In genomic region chr1:95118019-95118499, GRCh38 we compare ENCODE assay signal across 8 cellular contexts. TPM values are rescaled to one million over a fixed set of nuclear protein-coding genes. Genes with fewer than 3 reads are reported as not detected.
DNase-seq lines count a peak whose midpoint lies in the region; ATAC-seq and TF ChIP-seq lines count a peak whose summit lies in the region.

No MANE protein-coding gene starts in this region.

- intact Hi-C loops in dendritic cell treated with granulocyte-macrophage colony-stimulating factor and Interleukin-4, amounts not matched to agents 40 ng/mL and 50 ng/mL, for 4 days (cut with micrococcal nuclease) = no loop called here
- intact Hi-C loops in mucosa of descending colon (cut with DNase I, micrococcal nuclease) (no loop called here), uterus (cut with DNase I; ENCODE audit: low total_unique reads) (loop anchor here (5.0 kb wide), 1 partner anchor 114 kb away; the partner anchor contains the start of gene RWDD3)

- peak overlapping the region; percentile 67 for H3K4me3 ChIP-seq in mucosa of descending colon
- H3K4me3 ChIP-seq in uterus = peak overlapping the region; percentile 44 to 84

- H3K9me3 Mint-ChIP-seq in dendritic cell treated with granulocyte-macrophage colony-stimulating factor and Interleukin-4, amounts not matched to agents 40 ng/mL and 50 ng/mL, for 4 days = no peaks in the 10 kb centered on the region

- H3K27ac Mint-ChIP-seq in dendritic cell treated with granulocyte-macrophage colony-stimulating factor and Interleukin-4, amounts not matched to agents 40 ng/mL and 50 ng/mL, for 4 days = no peak overlapping the region

- peaks cover 8% of the 10 kb centered on the region for H3K4me1 ChIP-seq in mucosa of descending colon (ENCODE audit: low read depth)
- H3K4me1 ChIP-seq in uterus = no peaks in the 10 kb centered on the region

- H3K36me3 Mint-ChIP-seq in dendritic cell treated with granulocyte-macrophage colony-stimulating factor and Interleukin-4, amounts not matched to agents 40 ng/mL and 50 ng/mL, for 4 days (ENCODE audit: low read depth) = no peaks in the 10 kb centered on the region

- no peak for TF ChIP-seq POLR2A in uterus (IDR thresholded peaks at IDR 0.05)

- no peak for TF ChIP-seq CTCF in mucosa of descending colon (IDR thresholded peaks at IDR 0.05)
- TF ChIP-seq CTCF in uterus (IDR thresholded peaks at IDR 0.05) = no peak

- H3K36me3 ChIP-seq in mucosa of descending colon (ENCODE audit: low read depth) (no peaks in the 10 kb centered on the region), uterus (no peaks in the 10 kb centered on the region)

- ATAC-seq in mucosa of descending colon (no peak), GM19023 (IDR thresholded peaks at IDR 0.05; ENCODE audit: unreplicated experiment) (no peak)

- no peaks in the 10 kb centered on the region for H3K9me3 ChIP-seq in mucosa of descending colon
- no peaks in the 10 kb centered on the region for H3K9me3 ChIP-seq in uterus

- H3K27me3 Mint-ChIP-seq in dendritic cell treated with granulocyte-macrophage colony-stimulating factor and Interleukin-4, amounts not matched to agents 40 ng/mL and 50 ng/mL, for 4 days = peaks cover 68% of the 10 kb centered on the region

- in situ Hi-C loops in G401 (cut with HindIII; ENCODE audit: low sequenced_read_pairs) = no loop called here

- H3K27me3 ChIP-seq in uterus = no peaks in the 10 kb centered on the region

- peak overlapping the region; percentile 36 to 83 for H3K27ac ChIP-seq in uterus

- DNase-seq in G401 (ENCODE audit: low spot score) = peak; percentile 55
- DNase-seq in NCI-H774 (lab: John Stamatoyannopoulos, UW) = peak; percentile 17
- DNase-seq in mucosa of descending colon = peak in 1 of 3 donors; percentile 54
- no peak for DNase-seq in uterus
- DNase-seq in DMS 273 (lab: John Stamatoyannopoulos, UW; ENCODE audit: unreplicated experiment) = no peak
- DNase-seq in iPS-NIHi11 (ENCODE audit: low spot score) = no peak

- peaks cover 4% of the 10 kb centered on the region for H3K4me1 Mint-ChIP-seq in dendritic cell treated with granulocyte-macrophage colony-stimulating factor and Interleukin-4, amounts not matched to agents 40 ng/mL and 50 ng/mL, for 4 days (ENCODE audit: low read depth)

- peak overlapping the region; percentile 67 for H3K4me3 Mint-ChIP-seq in dendritic cell treated with granulocyte-macrophage colony-stimulating factor and Interleukin-4, amounts not matched to agents 40 ng/mL and 50 ng/mL, for 4 days

RNA-seq across cellular contexts. Expression of gene TLCD4, which starts 0.9 kb away (rescaled TPM):
- 0.06 and 6.2 TPM in 2 replicates for total RNA-seq in G401 (2014; rRNA removed; shearing (Covaris generic))
- total RNA-seq in mucosa of descending colon (10 to 100 TPM; 53.4 to 77.3 (median 55.1) TPM), uterus (10 to 100 TPM in 3 of 4 donors, 1 to 10 TPM in 1; 2.0 to 42.6 (median 13.1) TPM)

RNA-seq across cellular contexts. Expression of gene ALG14, which starts 45.3 kb away (rescaled TPM):
- 1.8 and 2.5 TPM in 2 replicates for total RNA-seq in G401 (2014; rRNA removed; shearing (Covaris generic))
- total RNA-seq in mucosa of descending colon (10 to 100 TPM in 2 of 3 donors, 1 to 10 TPM in 1; 5.9 to 16.8 (median 11.4) TPM), uterus (1 to 10 TPM in 3 of 4 donors, under 1 TPM in 1; 0.51 to 6.7 (median 1.6) TPM)

Comparison
In these comparisons a context has a peak if more than half of its experiments do, and no peak if none do; other contexts are left out.
1. DNase-seq: peak in G401 (single experiment) and NCI-H774 (single experiment); none in uterus (0 of 2), DMS 273 (single experiment) and iPS-NIHi11 (single experiment).